18 cellular contexts compared by ENCODE assay signal in the genomic region with DNA sequence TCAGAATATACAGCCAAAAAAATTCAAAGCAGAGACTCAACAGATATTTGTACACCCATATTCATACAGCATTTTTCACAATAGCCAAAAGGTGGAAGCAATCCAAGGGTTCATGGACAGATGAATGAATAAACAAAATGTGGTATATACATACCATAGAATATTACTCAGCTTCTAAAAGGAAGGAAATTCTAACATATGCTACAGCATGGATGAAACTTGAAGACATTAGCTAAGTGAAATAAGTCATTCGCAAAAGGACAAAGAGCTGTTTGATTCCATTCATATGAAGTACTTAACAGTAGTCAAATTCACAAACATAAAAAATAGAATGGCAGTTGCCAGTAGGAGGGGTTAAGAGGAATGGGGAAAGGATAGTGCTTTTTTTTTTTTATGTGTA.
A peak's percentile ranks its signal among the peaks of the same experiment; 100 is the strongest.
DNase-seq lines count a peak whose midpoint lies in the region; ATAC-seq, FAIRE-seq and TF ChIP-seq lines count a peak whose summit lies in the region.
"Had no signal": no experiment of that assay in that cellular context is flagged by ENCODE, and none has a peak within 500 bp of the region (broad histone marks: within the 10 kb centered on the region; RNA-seq: fewer than 3 reads in every experiment).

No MANE protein-coding gene starts in this region.

- H3K4me1 Mint-ChIP-seq in activated T-helper 17 cell treated with anti-CD3 and anti-CD28 coated beads, Interleukin-2, amount 50 U/mL, for 72 hours = peaks cover 4% of the 10 kb centered on the region
- H3K4me1 Mint-ChIP-seq: T-helper 17 cell had no signal

- dilution Hi-C loops in keratinocyte (cut with MboI; ENCODE audit: extremely low pct_ligation_motif_present, low sequenced_read_pairs) = no loop called here

- H3K36me3 Mint-ChIP-seq in activated T-helper 17 cell treated with anti-CD3 and anti-CD28 coated beads, Interleukin-2, amount 50 U/mL, for 72 hours (ENCODE audit: low read depth) = no peaks in the 10 kb centered on the region

- H3K9me1 ChIP-seq in keratinocyte (ENCODE audit: control insufficient read depth, extremely low read depth, insufficient read depth, low read length) = no peaks in the 10 kb centered on the region

- H3K27ac ChIP-seq in keratinocyte (ENCODE audit: control insufficient read depth, insufficient read depth, low read length) = no peak overlapping the region
- H3K27ac ChIP-seq: coronary artery, sigmoid colon, testis had no signal

- H3K27ac Mint-ChIP-seq in activated T-helper 17 cell treated with anti-CD3 and anti-CD28 coated beads, Interleukin-2, amount 50 U/mL, for 72 hours = no peak overlapping the region
- H3K27ac Mint-ChIP-seq: activated B cell treated with CpG ODN at 0.5 μM for 24 hours, T-helper 17 cell had no signal

- ATAC-seq in activated T-helper 17 cell treated with anti-CD3 and anti-CD28 coated beads, Interleukin-2, amount 50 U/mL, for 72 hours (replicated peaks) = no peak
- no peak for ATAC-seq in GM21360 (IDR thresholded peaks at IDR 0.05; ENCODE audit: unreplicated experiment)
- no peak for ATAC-seq in GM21619 (IDR thresholded peaks at IDR 0.05; ENCODE audit: unreplicated experiment)
- ATAC-seq: T-helper 17 cell had no signal

- H3K4me2 ChIP-seq in keratinocyte (ENCODE audit: control insufficient read depth, extremely low read depth, insufficient read depth, low read depth, low read length) = peak overlapping the region; percentile 11

- no peak overlapping the region for H3K4me3 Mint-ChIP-seq in activated T-helper 17 cell treated with anti-CD3 and anti-CD28 coated beads, Interleukin-2, amount 50 U/mL, for 72 hours
- H3K4me3 Mint-ChIP-seq: activated B cell treated with CpG ODN at 0.5 μM for 24 hours, T-helper 17 cell had no signal

- no peaks in the 10 kb centered on the region for H3K36me3 ChIP-seq in keratinocyte (ENCODE audit: control insufficient read depth in 2 of 2, extremely low read depth in 1 of 2, insufficient read depth in 2 of 2, low read length in 2 of 2)
- H3K36me3 ChIP-seq: sigmoid colon had no signal

- H3K79me2 ChIP-seq in keratinocyte (ENCODE audit: control insufficient read depth, insufficient read depth, low read length) = no peaks in the 10 kb centered on the region

- no peaks in the 10 kb centered on the region for H3K27me3 ChIP-seq in keratinocyte (ENCODE audit: control insufficient read depth, extremely low read depth, insufficient read depth, low read length)
- H3K27me3 ChIP-seq: sigmoid colon, testis had no signal

- H3K27me3 Mint-ChIP-seq in activated T-helper 17 cell treated with anti-CD3 and anti-CD28 coated beads, Interleukin-2, amount 50 U/mL, for 72 hours = no peaks in the 10 kb centered on the region
- H3K27me3 Mint-ChIP-seq: activated B cell treated with CpG ODN at 0.5 μM for 24 hours had no signal

- no peaks in the 10 kb centered on the region for H3K9me3 Mint-ChIP-seq in activated T-helper 17 cell treated with anti-CD3 and anti-CD28 coated beads, Interleukin-2, amount 50 U/mL, for 72 hours
- H3K9me3 Mint-ChIP-seq: activated B cell treated with CpG ODN at 0.5 μM for 24 hours had no signal

- no peaks in the 10 kb centered on the region for H4K20me1 ChIP-seq in keratinocyte (ENCODE audit: control insufficient read depth, extremely low read depth, insufficient read depth, low read length)

- no peaks in the 10 kb centered on the region for H3K9me3 ChIP-seq in keratinocyte (ENCODE audit: control insufficient read depth, low read depth, low read length)
- H3K9me3 ChIP-seq: sigmoid colon, testis had no signal

- H3K4me1 ChIP-seq in keratinocyte (ENCODE audit: control insufficient read depth, extremely low read depth, insufficient read depth, low read length) = peaks cover 3% of the 10 kb centered on the region
- H3K4me1 ChIP-seq: sigmoid colon, testis had no signal

- FAIRE-seq in keratinocyte (lab: Jason Lieb, UNC) = peak; percentile 63

- DNase-seq in ELR (ENCODE audit: low read depth) = peak; percentile 90
- peak; percentile 69 for DNase-seq in NCI-H526 treated with DMSO at 0.1 percent for 48 hours (lab: John Stamatoyannopoulos, UW)
- DNase-seq in dermis blood vessel endothelial cell = peak; percentile 58
- peak; percentile 57 for DNase-seq in keratinocyte (ENCODE audit: low read depth, low spot score)
- no peak for DNase-seq in globus pallidus (ENCODE audit: low spot score)
- DNase-seq: activated B cell treated with CpG ODN at 0.5 μM for 24 hours; DMS 273 treated with DMSO at 0.1 percent for 48 hours; NCI-H1105 treated with DMSO at 0.1 percent for 48 hours; nucleus accumbens; Right ventricle myocardium superior; sigmoid colon; stimulated activated CD4-positive, alpha-beta T cell treated with anti-CD3 and anti-CD28 coated beads, Interleukin-4, amount 100 ng/mL, for 24 hours; T-helper 17 cell; testis had no signal

- no peak overlapping the region for H3K9ac ChIP-seq in keratinocyte (ENCODE audit: control insufficient read depth, extremely low read depth, insufficient read depth, low read length)

- H3K4me3 ChIP-seq in keratinocyte (ENCODE audit: control insufficient read depth in 2 of 3, extremely low read depth in 1 of 3, insufficient read depth in 2 of 3, low read depth in 1 of 3, low read length in 3 of 3) = no peak overlapping the region
- H3K4me3 ChIP-seq: coronary artery, sigmoid colon, testis had no signal

- no peak overlapping the region for H2AFZ ChIP-seq in keratinocyte (ENCODE audit: control insufficient read depth, low read length)

- TF ChIP-seq CTCF in keratinocyte (optimal IDR thresholded peaks at IDR 0.05 in 1 of 3, IDR thresholded peaks at IDR 0.05 in 1 of 3, conservative IDR thresholded peaks at IDR 0.05 in 1 of 3; ENCODE audit: extremely low read depth in 1 of 3, insufficient read depth in 2 of 3, low read length in 3 of 3) = no peak
